In genomic region chr20:29325304-29325640, GRCh38 we compare ENCODE assay signal across 22 cellular contexts.
DNase-seq lines count a peak whose midpoint lies in the region; ATAC-seq and TF ChIP-seq lines count a peak whose summit lies in the region.
"Had no signal": no experiment of that assay in that cellular context is flagged by ENCODE, and none has a peak within 500 bp of the region (broad histone marks: within the 10 kb centered on the region; RNA-seq: fewer than 3 reads in every experiment).

No MANE protein-coding gene starts in this region.

- peaks cover 16 to 32% of the 10 kb centered on the region in 2 donors for H3K9me3 Mint-ChIP-seq in stimulated activated naive CD8-positive, alpha-beta T cell treated with anti-CD3 and anti-CD28 coated beads, Interleukin-15, amount 100 ng/mL, for 72 hours
- peaks cover 33% of the 10 kb centered on the region for H3K9me3 Mint-ChIP-seq in glutamatergic neuron (ENCODE audit: unreplicated experiment)

- H3K27me3 Mint-ChIP-seq in stimulated activated naive CD8-positive, alpha-beta T cell treated with anti-CD3 and anti-CD28 coated beads, Interleukin-15, amount 100 ng/mL, for 72 hours, result no peaks in the 10 kb centered on the region
- no peaks in the 10 kb centered on the region for H3K27me3 Mint-ChIP-seq in T-helper 17 cell
- peaks cover 17% of the 10 kb centered on the region for H3K27me3 Mint-ChIP-seq in glutamatergic neuron (ENCODE audit: unreplicated experiment)
- H3K27me3 Mint-ChIP-seq: CD4-positive, alpha-beta memory T cell had no signal

- POLR2A ChIA-PET in A673 (lab: Charles Lee; ENCODE audit: low non-redundant PET), result no interaction called here

- H3K9me3 ChIP-seq in T-helper 17 cell (ENCODE audit: control insufficient read depth, low read length, poor library complexity, severe bottlenecking) (no peaks in the 10 kb centered on the region), A673 (ENCODE audit: low read depth, low read length, poor library complexity, severe bottlenecking) (peaks cover 24% of the 10 kb centered on the region)
- H3K9me3 ChIP-seq: Caco-2 had no signal

- H3K4me1 ChIP-seq in A673 (ENCODE audit: insufficient read depth, low read length, poor library complexity, severe bottlenecking), result no peaks in the 10 kb centered on the region
- H3K4me1 ChIP-seq: BLaER1 treated with 17β-estradiol and CSF1 and Interleukin-3, amounts not matched to agents 10 nM and 100 nM; Caco-2 had no signal

- BruUV-seq in A673 (replicated peaks; lab: Mats Ljungman, UMichigan), result no TSS peak

- H3K4me3 Mint-ChIP-seq in stimulated activated naive CD8-positive, alpha-beta T cell treated with anti-CD3 and anti-CD28 coated beads, Interleukin-15, amount 100 ng/mL, for 72 hours, result peak overlapping the region in 1 of 2 donors; percentile 74
- H3K4me3 Mint-ChIP-seq in T-helper 17 cell (peak overlapping the region; percentile 43), glutamatergic neuron (ENCODE audit: unreplicated experiment) (peak overlapping the region; percentile 25)

- CTCF ChIA-PET in A673 (lab: Charles Lee), result no interaction called here

- ATAC-seq in stimulated activated naive CD8-positive, alpha-beta T cell treated with anti-CD3 and anti-CD28 coated beads, Interleukin-15, amount 100 ng/mL, for 72 hours, result peak; percentile 23
- ATAC-seq in stimulated activated naive CD8-positive, alpha-beta T cell treated with anti-CD3 and anti-CD28 coated beads, Interleukin-15, Interleukin-2, amounts not matched to agents 100 U/mL and 50 U/mL, for 24 hours, result no peak
- no peak for ATAC-seq in T-helper 17 cell
- ATAC-seq in HG03097 (IDR thresholded peaks at IDR 0.05; ENCODE audit: low FRiP score, unreplicated experiment), result no peak

- H3K36me3 ChIP-seq in A673 (ENCODE audit: insufficient read depth, low read length, poor library complexity, severe bottlenecking), result no peaks in the 10 kb centered on the region
- H3K36me3 ChIP-seq: BLaER1 treated with 17β-estradiol and CSF1 and Interleukin-3, amounts not matched to agents 10 nM and 100 nM had no signal

- H3K27ac ChIP-seq in A673 (ENCODE audit: low read depth, low read length, poor library complexity, severe bottlenecking), result no peak overlapping the region
- H3K27ac ChIP-seq: BLaER1 treated with 17β-estradiol and CSF1 and Interleukin-3, amounts not matched to agents 10 nM and 100 nM; RWPE1 had no signal

- intact Hi-C loops in A673 (cut with micrococcal nuclease; ENCODE audit: unreplicated experiment), result loop anchor here (10.0 kb wide), 1 partner anchor 1030 kb away; no protein-coding TSS in a partner anchor

- DNase-seq in stimulated activated naive CD8-positive, alpha-beta T cell treated with anti-CD3 and anti-CD28 coated beads, Interleukin-15, amount 100 ng/mL, for 72 hours, result no peak
- no peak for DNase-seq in stimulated activated naive CD8-positive, alpha-beta T cell treated with anti-CD3 and anti-CD28 coated beads, Interleukin-15, Interleukin-2, amounts not matched to agents 100 U/mL and 50 U/mL, for 24 hours
- DNase-seq in T-helper 17 cell (no peak), glutamatergic neuron (no peak), A673 (ENCODE audit: low spot score) (no peak), NCI-H2196 treated with DMSO at 0.1 percent for 48 hours (lab: John Stamatoyannopoulos, UW; ENCODE audit: unreplicated experiment) (no peak)
- DNase-seq: ACHN; Caco-2; CD4-positive, alpha-beta memory T cell; DND-41; GOT3; HCEC 1CT; KG1; NCI-H1092; NCI-H1436; NCI-H226; NCI-H510A treated with DMSO at 0.1 percent for 48 hours; NCI-H748 treated with DMSO at 0.1 percent for 48 hours; SIG-M5 had no signal

- no peaks in the 10 kb centered on the region for H3K36me3 Mint-ChIP-seq in T-helper 17 cell (ENCODE audit: low read depth)
- H3K36me3 Mint-ChIP-seq in glutamatergic neuron (ENCODE audit: unreplicated experiment), result peaks cover 11% of the 10 kb centered on the region

- no peak overlapping the region for H3K4me3 ChIP-seq in A673 (ENCODE audit: low read depth, low read length, poor library complexity, severe bottlenecking)
- H3K4me3 ChIP-seq: BLaER1 treated with 17β-estradiol and CSF1 and Interleukin-3, amounts not matched to agents 10 nM and 100 nM had no signal

- TF ChIP-seq CTCF in glutamatergic neuron (IDR thresholded peaks at IDR 0.05; ENCODE audit: partially characterized antibody, unreplicated experiment) (no peak), A673 (conservative IDR thresholded peaks at IDR 0.05; ENCODE audit: low read depth, low read length) (no peak)

- no peaks in the 10 kb centered on the region for H3K4me1 Mint-ChIP-seq in stimulated activated naive CD8-positive, alpha-beta T cell treated with anti-CD3 and anti-CD28 coated beads, Interleukin-15, amount 100 ng/mL, for 72 hours
- H3K4me1 Mint-ChIP-seq in T-helper 17 cell (no peaks in the 10 kb centered on the region), glutamatergic neuron (ENCODE audit: low read depth, unreplicated experiment) (no peaks in the 10 kb centered on the region)
- H3K4me1 Mint-ChIP-seq: CD4-positive, alpha-beta memory T cell had no signal

- no peak overlapping the region for H3K27ac Mint-ChIP-seq in stimulated activated naive CD8-positive, alpha-beta T cell treated with anti-CD3 and anti-CD28 coated beads, Interleukin-15, amount 100 ng/mL, for 72 hours
- no peak overlapping the region for H3K27ac Mint-ChIP-seq in T-helper 17 cell
- no peak overlapping the region for H3K27ac Mint-ChIP-seq in glutamatergic neuron (ENCODE audit: unreplicated experiment)
- H3K27ac Mint-ChIP-seq: CD4-positive, alpha-beta memory T cell had no signal

- no peaks in the 10 kb centered on the region for H3K27me3 ChIP-seq in A673 (replicated peaks; ENCODE audit: insufficient read depth, low read depth, low read length, poor library complexity)
- H3K27me3 ChIP-seq: BLaER1 treated with 17β-estradiol and CSF1 and Interleukin-3, amounts not matched to agents 10 nM and 100 nM had no signal
